Comparison of ENCODE assay signal across 30 cellular contexts in the genomic region with DNA sequence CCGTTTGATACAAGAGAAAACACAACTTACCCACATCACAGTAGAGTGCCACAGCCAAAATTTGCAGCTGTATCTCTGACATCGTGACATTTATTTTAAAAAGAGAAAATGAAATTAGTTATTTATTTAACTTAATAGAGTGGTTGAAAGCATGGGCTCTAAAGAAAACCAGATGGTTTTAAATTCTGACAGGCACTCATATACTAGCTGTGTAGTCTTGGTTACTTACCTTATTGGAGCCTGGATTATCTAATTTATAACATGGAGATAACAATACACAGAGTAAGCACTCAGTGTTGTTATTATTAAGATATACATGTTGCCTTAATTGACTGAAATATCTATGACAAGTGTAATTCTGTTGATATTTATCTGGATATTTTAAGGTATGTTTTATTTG.
"Had no signal": no experiment of that assay in that cellular context is flagged by ENCODE, and none has a peak within 500 bp of the region (broad histone marks: within the 10 kb centered on the region; RNA-seq: fewer than 3 reads in every experiment).

No MANE protein-coding gene starts in this region.

- ATAC-seq: activated naive CD4-positive, alpha-beta T cell treated with anti-CD3 and anti-CD28 coated beads, Interleukin-2, amount 50 U/mL, for 72 hours; activated naive CD8-positive, alpha-beta T cell treated with anti-CD3 and anti-CD28 coated beads, Interleukin-2, amount 50 U/mL, for 24 hours; activated T-cell treated with anti-CD3 and anti-CD28 coated beads, Interleukin-2, amount 50 U/mL, for 4 hours; activated T-cell treated with anti-CD3 and anti-CD28 coated beads, Interleukin-2, amount 50 U/mL, for 72 hours; activated T-helper 17 cell treated with anti-CD3 and anti-CD28 coated beads, Interleukin-2, amount 50 U/mL, for 72 hours; body of pancreas had no signal

- H3K9me3 ChIP-seq: adrenal gland, ascending aorta, body of pancreas, breast epithelium had no signal

- H3K4me1 ChIP-seq: adrenal gland, ascending aorta, body of pancreas, breast epithelium had no signal

- H3K4me3 ChIP-seq: adrenal gland, ascending aorta, body of pancreas, breast epithelium, cardiac muscle cell had no signal

- DNase-seq: activated effector memory CD4-positive, alpha-beta T cell treated with anti-CD3 and anti-CD28 coated beads, Interleukin-2, amount 50 U/mL, for 16 hours; activated effector memory CD4-positive, alpha-beta T cell treated with Interleukin-2 at 50 U/mL for 16 hours; activated gamma-delta T cell; activated gamma-delta T cell treated with Interleukin-2 at 50 U/mL for 16 hours; activated naive CD4-positive, alpha-beta T cell; activated naive CD4-positive, alpha-beta T cell treated with anti-CD3 and anti-CD28 coated beads for 36 hours; activated naive CD4-positive, alpha-beta T cell treated with anti-CD3 and anti-CD28 coated beads, Interleukin-2, amount 10 ng/mL, durations not matched to agents 7 days and 5 days; activated naive CD4-positive, alpha-beta T cell treated with anti-CD3 and anti-CD28 coated beads, Interleukin-2, amount 50 U/mL, for 16 hours; activated naive CD4-positive, alpha-beta T cell treated with Interleukin-2 at 50 U/mL for 16 hours; activated naive CD8-positive, alpha-beta T cell treated with anti-CD3 and anti-CD28 coated beads for 36 hours; activated naive CD8-positive, alpha-beta T cell treated with anti-CD3 and anti-CD28 coated beads, Interleukin-2, amount 10 ng/mL, durations not matched to agents 7 days and 5 days; activated naive CD8-positive, alpha-beta T cell treated with anti-CD3 and anti-CD28 coated beads, Interleukin-2, amount 50 U/mL, for 24 hours; activated T-cell treated with anti-CD3 and anti-CD28 coated beads, Interleukin-2, amount 50 U/mL, for 4 hours; activated T-cell treated with anti-CD3 and anti-CD28 coated beads, Interleukin-2, amount 50 U/mL, for 48 hours; activated T-cell treated with anti-CD3 and anti-CD28 coated beads, Interleukin-2, amount 50 U/mL, for 72 hours; adrenal gland; amniotic stem cell; amygdala; anterior cingulate cortex; aorta; body of pancreas; brain microvascular endothelial cell; caudate nucleus; central memory CD4-positive, alpha-beta T cell; cerebellar nuclear complex had no signal

- H3K27ac ChIP-seq: adrenal gland, ascending aorta, body of pancreas, brain microvascular endothelial cell, breast epithelium, cardiac muscle cell had no signal

- H3K36me3 ChIP-seq: adrenal gland, ascending aorta, brain microvascular endothelial cell, breast epithelium, cardiac muscle cell had no signal

- H3K27me3 ChIP-seq: adrenal gland, ascending aorta, body of pancreas, brain microvascular endothelial cell, breast epithelium, cardiac muscle cell had no signal
